11 cellular contexts compared by ENCODE assay signal in the genomic region with DNA sequence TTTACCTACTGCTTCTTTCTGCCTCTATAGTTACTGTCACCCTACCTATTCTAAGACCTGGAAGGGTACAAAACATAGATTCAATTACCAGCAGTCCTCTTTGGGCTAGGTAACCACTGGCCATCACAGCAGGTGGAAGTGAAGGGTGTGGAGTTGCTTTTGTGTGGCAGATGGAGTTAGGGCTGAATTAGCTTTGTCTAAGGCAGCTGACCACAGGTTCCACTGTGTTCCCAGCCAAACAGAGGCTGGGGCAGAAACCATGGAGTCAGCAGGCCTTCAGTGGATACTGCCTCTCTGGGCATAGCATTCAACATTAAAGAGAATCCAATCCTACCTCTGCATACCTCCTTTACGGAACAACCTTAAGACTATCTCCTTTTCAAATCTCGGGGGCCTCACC.
DNase-seq lines count a peak whose midpoint lies in the region; ATAC-seq and TF ChIP-seq lines count a peak whose summit lies in the region.
"Had no signal": no experiment of that assay in that cellular context is flagged by ENCODE, and none has a peak within 500 bp of the region (broad histone marks: within the 10 kb centered on the region; RNA-seq: fewer than 3 reads in every experiment).

No MANE protein-coding gene starts in this region.

- H2BK5ac ChIP-seq in H9 (ENCODE audit: insufficient read length, low read length): no peak overlapping the region

- ATAC-seq in central memory CD8-positive, alpha-beta T cell (replicated peaks; ENCODE audit: extremely low read depth, poor library complexity, severe bottlenecking): no peak
- no peak for ATAC-seq in HG02571 (IDR thresholded peaks at IDR 0.05; ENCODE audit: unreplicated experiment)

- WGBS in H9 (ENCODE audit: extremely low coverage, insufficient read length, low lambda C conversion rate): no CpG with 5 or more reads among the region's 2 CpGs
- WGBS in esophagus muscularis mucosa: 100% methylated on average over 2 of the region's 2 CpGs

- no peaks in the 10 kb centered on the region for H3K79me2 ChIP-seq in H9 (ENCODE audit: insufficient read depth, low read length)

- no peak overlapping the region for H4K5ac ChIP-seq in H9 (ENCODE audit: insufficient read length, low read depth, low read length)

- H3K27me3 ChIP-seq in H9 (ENCODE audit: insufficient read depth, low read length) (no peaks in the 10 kb centered on the region), esophagus muscularis mucosa (no peaks in the 10 kb centered on the region)

- peaks cover 0 to 35% (median 6%) of the 10 kb centered on the region in 4 donors for H3K36me3 ChIP-seq in esophagus muscularis mucosa

- H3K56ac ChIP-seq in H9 (ENCODE audit: insufficient read length, low read depth, low read length): no peak overlapping the region

- H2BK120ac ChIP-seq in H9 (ENCODE audit: low read depth, low read length, poor library complexity, severe bottlenecking): no peak overlapping the region

- H3K18ac ChIP-seq in H9 (ENCODE audit: insufficient read length, low read depth, low read length): no peak overlapping the region

- no peaks in the 10 kb centered on the region for H3K9me3 ChIP-seq in H9 (ENCODE audit: control insufficient read depth, low read depth, low read length)
- H3K9me3 ChIP-seq in esophagus muscularis mucosa: no peaks in the 10 kb centered on the region

- no peaks in the 10 kb centered on the region for H3K9me3 Mint-ChIP-seq in H9
- H3K9me3 Mint-ChIP-seq in central memory CD8-positive, alpha-beta T cell: no peaks in the 10 kb centered on the region
- H3K9me3 Mint-ChIP-seq: CD4-positive, alpha-beta T cell had no signal

- H2AFZ ChIP-seq in H9 (ENCODE audit: low read length): no peak overlapping the region

- no peak for TF ChIP-seq POLR2A in esophagus muscularis mucosa (IDR thresholded peaks at IDR 0.05; ENCODE audit: low read depth)

- no peak overlapping the region for H3K4me2 ChIP-seq in H9 (ENCODE audit: insufficient read depth, insufficient read length, low read length)

- H4K20me1 ChIP-seq in H9 (ENCODE audit: control insufficient read depth, insufficient read depth, insufficient read length): no peaks in the 10 kb centered on the region

- no peak overlapping the region for H3K23ac ChIP-seq in H9 (ENCODE audit: insufficient read length, low read depth, low read length)

- DNase-seq in ELF-1 (ENCODE audit: low read depth, low spot score) (peak; percentile 6), H9 (peak; percentile 29), myocyte (ENCODE audit: low read depth) (peak; percentile 26), cerebellar nuclear complex (lab: John Stamatoyannopoulos, UW) (no peak), esophagus muscularis mucosa (ENCODE audit: extremely low spot score) (no peak)
- DNase-seq in central memory CD8-positive, alpha-beta T cell (ENCODE audit: low spot score in 2 of 2): no peak
- DNase-seq: C1 segment of cervical spinal cord; CD4-positive, alpha-beta T cell; DMS79 had no signal

- H3K27me3 Mint-ChIP-seq in H9 (ENCODE audit: low read depth): no peaks in the 10 kb centered on the region
- H3K27me3 Mint-ChIP-seq in central memory CD8-positive, alpha-beta T cell: no peaks in the 10 kb centered on the region
- H3K27me3 Mint-ChIP-seq: B cell; CD4-positive, alpha-beta T cell had no signal

- no peak overlapping the region for H3K4ac ChIP-seq in H9 (ENCODE audit: low read depth, low read length)

- no peak overlapping the region for H2BK20ac ChIP-seq in H9 (ENCODE audit: low read depth, low read length, poor library complexity, severe bottlenecking)

- peaks cover 0 to 11% (median 2%) of the 10 kb centered on the region in 3 experiments; a peak in 3 of 7 replicates for H3K36me3 Mint-ChIP-seq in H9 (ENCODE audit: insufficient read depth in 1 of 3, low read depth in 3 of 3)
- H3K36me3 Mint-ChIP-seq in central memory CD8-positive, alpha-beta T cell (ENCODE audit: insufficient read depth): peaks cover 24% of the 10 kb centered on the region

- H3K23me2 ChIP-seq in H9 (ENCODE audit: insufficient read length, low read depth, low read length, poor library complexity, severe bottlenecking): no peaks in the 10 kb centered on the region

- no peak overlapping the region for H3K4me3 Mint-ChIP-seq in H9
- H3K4me3 Mint-ChIP-seq in central memory CD8-positive, alpha-beta T cell: no peak overlapping the region
- H3K4me3 Mint-ChIP-seq: B cell; CD4-positive, alpha-beta T cell had no signal

- H4K8ac ChIP-seq in H9 (replicated peaks; ENCODE audit: insufficient read length, low read depth, low read length): no peak overlapping the region

- H3K4me1 ChIP-seq in H9 (ENCODE audit: insufficient read depth, low read length) (no peaks in the 10 kb centered on the region), esophagus muscularis mucosa (no peaks in the 10 kb centered on the region)

- peak overlapping the region in 2 of 3 experiments; percentile 1 to 84; a peak in 4 of 7 replicates for H3K27ac Mint-ChIP-seq in H9
- peak overlapping the region; percentile 3 for H3K27ac Mint-ChIP-seq in central memory CD8-positive, alpha-beta T cell (ENCODE audit: low read depth)
- H3K27ac Mint-ChIP-seq: B cell; CD4-positive, alpha-beta T cell had no signal

- H3K14ac ChIP-seq in H9 (ENCODE audit: insufficient read depth, low read length): no peak overlapping the region

- H2BK15ac ChIP-seq in H9 (ENCODE audit: low read depth, low read length): no peak overlapping the region

- H3K4me1 Mint-ChIP-seq in H9: peaks cover 9 to 12% of the 10 kb centered on the region in 2 experiments
- no peaks in the 10 kb centered on the region for H3K4me1 Mint-ChIP-seq in central memory CD8-positive, alpha-beta T cell
- H3K4me1 Mint-ChIP-seq: B cell had no signal

- H3K27ac ChIP-seq in H9 (ENCODE audit: insufficient read length, low read depth, low read length): no peak overlapping the region
- H3K27ac ChIP-seq in esophagus muscularis mucosa (replicated peaks in 1 of 4): no peak overlapping the region

- TF ChIP-seq EP300 in esophagus muscularis mucosa (IDR thresholded peaks at IDR 0.05): no peak

- no peak overlapping the region for H3K9ac ChIP-seq in H9 (ENCODE audit: extremely low read depth, insufficient read length, low read length)

- H2AK5ac ChIP-seq in H9 (ENCODE audit: insufficient read length, low read length): no peak overlapping the region

- no peak overlapping the region for H3T11ph ChIP-seq in H9 (ENCODE audit: low read length)

- intact Hi-C loops in esophagus muscularis mucosa (cut with DNase I): no loop called here

- TF ChIP-seq CTCF in H9 (conservative IDR thresholded peaks at IDR 0.05) (no peak), esophagus muscularis mucosa (IDR thresholded peaks at IDR 0.05) (no peak)

- H2BK12ac ChIP-seq in H9 (ENCODE audit: insufficient read length, low read depth, low read length): no peak overlapping the region

- no peak overlapping the region for H4K91ac ChIP-seq in H9 (ENCODE audit: insufficient read length, low read depth, low read length)

- H3K79me1 ChIP-seq in H9 (ENCODE audit: insufficient read depth, low read depth, low read length, poor library complexity, severe bottlenecking): no peaks in the 10 kb centered on the region

- H3K4me3 ChIP-seq in esophagus muscularis mucosa: no peak overlapping the region

Comparison
In these comparisons a context has a peak if more than half of its experiments do, and no peak if none do; other contexts are left out.
1. DNase-seq: peak in ELF-1 (single experiment), H9 (single experiment) and myocyte (single experiment); none in central memory CD8-positive, alpha-beta T cell (0 of 2), cerebellar nuclear complex (0 of 2) and esophagus muscularis mucosa (single experiment).